Comparison of ENCODE assay signal across 29 cellular contexts in genomic region chr7:7118822-7119221, GRCh38.
"Had no signal": no experiment of that assay in that cellular context is flagged by ENCODE, and none has a peak within 500 bp of the region (broad histone marks: within the 10 kb centered on the region; RNA-seq: fewer than 3 reads in every experiment).

No MANE protein-coding gene starts in this region.

- H3K27ac ChIP-seq: hepatocyte, left lung, lower lobe of right lung, pancreas, prostate gland, sigmoid colon, spleen, suprapubic skin, thoracic aorta, tibial artery, upper lobe of right lung, uterus had no signal

- H2AFZ ChIP-seq: hepatocyte had no signal

- H3K27ac Mint-ChIP-seq: nephron; stimulated activated effector memory CD8-positive, alpha-beta T cell treated with anti-CD3 and anti-CD28 coated beads, Interleukin-12 subunit alpha, Interleukin-12 subunit beta, amount 100 ng/mL, for 72 hours; stimulated activated naive CD8-positive, alpha-beta T cell treated with anti-CD3 and anti-CD28 coated beads, Interleukin-15, Interleukin-2, amounts not matched to agents 100 ng/mL and 50 ng/mL, for 24 hours had no signal

- FAIRE-seq: kidney, small intestine had no signal

- H3K4me1 ChIP-seq: prostate gland, sigmoid colon, uterus had no signal

- H3K27me3 Mint-ChIP-seq: naive thymus-derived CD8-positive, alpha-beta T cell; stimulated activated naive CD8-positive, alpha-beta T cell treated with anti-CD3 and anti-CD28 coated beads, Interleukin-15, Interleukin-2, amounts not matched to agents 100 ng/mL and 50 ng/mL, for 24 hours had no signal

- H3K4me3 ChIP-seq: hepatocyte, left lung, lower lobe of right lung, pancreas, prostate gland, sigmoid colon, spleen, suprapubic skin, thoracic aorta, tibial artery, upper lobe of right lung, uterus had no signal

- H3K4me1 Mint-ChIP-seq: neural crest cell; stimulated activated effector memory CD8-positive, alpha-beta T cell treated with anti-CD3 and anti-CD28 coated beads, Interleukin-12 subunit alpha, Interleukin-12 subunit beta, amount 100 ng/mL, for 72 hours had no signal

- H3K9me3 Mint-ChIP-seq: naive thymus-derived CD8-positive, alpha-beta T cell; nephron; neural crest cell; stimulated activated effector memory CD8-positive, alpha-beta T cell treated with anti-CD3 and anti-CD28 coated beads, Interleukin-12 subunit alpha, Interleukin-12 subunit beta, amount 100 ng/mL, for 72 hours; stimulated activated naive CD8-positive, alpha-beta T cell treated with anti-CD3 and anti-CD28 coated beads, Interleukin-15, Interleukin-2, amounts not matched to agents 100 ng/mL and 50 ng/mL, for 24 hours had no signal

- H3K36me3 ChIP-seq: left lung, lower lobe of right lung, pancreas, prostate gland, sigmoid colon, spleen, suprapubic skin, thoracic aorta, tibial artery, upper lobe of right lung, uterus had no signal

- DNase-seq: kidney; left colon; left lung; lower lobe of right lung; mammary epithelial cell; mesenchymal stem cell; naive thymus-derived CD8-positive, alpha-beta T cell; nucleus accumbens; pancreas; posterior cingulate gyrus; retina; right cardiac atrium; sigmoid colon; small intestine; spleen; stimulated activated CD4-positive, alpha-beta T cell treated with anti-CD3 and anti-CD28 coated beads, Interleukin-4, amount 100 ng/mL, for 24 hours; stimulated activated naive CD4-positive, alpha-beta T cell; tibial artery; trophoblast cell; upper lobe of right lung; uterus had no signal

- H3K36me3 Mint-ChIP-seq: naive thymus-derived CD8-positive, alpha-beta T cell; stimulated activated effector memory CD8-positive, alpha-beta T cell treated with anti-CD3 and anti-CD28 coated beads, Interleukin-12 subunit alpha, Interleukin-12 subunit beta, amount 100 ng/mL, for 72 hours had no signal

- H3K4me2 ChIP-seq: hepatocyte had no signal

- H3K27me3 ChIP-seq: hepatocyte, left lung, pancreas, sigmoid colon, spleen, suprapubic skin, tibial artery, upper lobe of right lung, uterus had no signal

- H3K79me2 ChIP-seq: hepatocyte had no signal

- H3K9me3 ChIP-seq: left lung, lower lobe of right lung, pancreas, prostate gland, sigmoid colon, spleen, suprapubic skin, thoracic aorta, tibial artery, upper lobe of right lung, uterus had no signal

- H3K4me3 Mint-ChIP-seq: naive thymus-derived CD8-positive, alpha-beta T cell; nephron; neural crest cell; stimulated activated effector memory CD8-positive, alpha-beta T cell treated with anti-CD3 and anti-CD28 coated beads, Interleukin-12 subunit alpha, Interleukin-12 subunit beta, amount 100 ng/mL, for 72 hours; stimulated activated naive CD8-positive, alpha-beta T cell treated with anti-CD3 and anti-CD28 coated beads, Interleukin-15, Interleukin-2, amounts not matched to agents 100 ng/mL and 50 ng/mL, for 24 hours had no signal

- ATAC-seq: lower lobe of right lung; naive thymus-derived CD8-positive, alpha-beta T cell; pancreas; right cardiac atrium; stimulated activated effector memory CD8-positive, alpha-beta T cell treated with anti-CD3 and anti-CD28 coated beads, Interleukin-12 subunit alpha, Interleukin-12 subunit beta, amount 100 ng/mL, for 72 hours; upper lobe of right lung had no signal
